In genomic region chr17:20114466-20114865, GRCh38 we compare ENCODE assay signal across 20 cellular contexts.
DNase-seq lines count a peak whose midpoint lies in the region; ATAC-seq and TF ChIP-seq lines count a peak whose summit lies in the region.
"Had no signal": no experiment of that assay in that cellular context is flagged by ENCODE, and none has a peak within 500 bp of the region (broad histone marks: within the 10 kb centered on the region; RNA-seq: fewer than 3 reads in every experiment).

No MANE protein-coding gene starts in this region.

- H3K36me3 ChIP-seq in GM23248 (ENCODE audit: low read depth) (no peaks in the 10 kb centered on the region), psoas muscle (ENCODE audit: insufficient read depth in 1 of 2, low read depth in 1 of 2) (no peaks in the 10 kb centered on the region)
- H3K36me3 ChIP-seq: Peyer's patch, SJSA1 had no signal

- peaks cover 1% of the 10 kb centered on the region for H3K27me3 Mint-ChIP-seq in activated naive CD8-positive, alpha-beta T cell treated with anti-CD3 and anti-CD28 coated beads, Interleukin-2, amount 50 U/mL, for 24 hours

- no peak for ATAC-seq in activated naive CD8-positive, alpha-beta T cell treated with anti-CD3 and anti-CD28 coated beads, Interleukin-2, amount 50 U/mL, for 24 hours
- ATAC-seq in psoas muscle: no peak
- ATAC-seq: HCT116 had no signal

- no peak overlapping the region for H3K4me3 Mint-ChIP-seq in activated naive CD8-positive, alpha-beta T cell treated with anti-CD3 and anti-CD28 coated beads, Interleukin-2, amount 50 U/mL, for 24 hours
- H3K4me3 Mint-ChIP-seq: CD14-positive monocyte had no signal

- TF ChIP-seq CTCF in NB4 (IDR thresholded peaks at IDR 0.05; ENCODE audit: low read depth, low read length): no peak
- no peak for TF ChIP-seq CTCF in fibroblast of mammary gland (conservative IDR thresholded peaks at IDR 0.05; ENCODE audit: control insufficient read depth, insufficient read depth, low read depth, low read length)
- TF ChIP-seq CTCF in psoas muscle (IDR thresholded peaks at IDR 0.05): no peak

- H3K27ac ChIP-seq in GM23248 (no peak overlapping the region), psoas muscle (no peak overlapping the region)
- H3K27ac ChIP-seq: Peyer's patch, SJSA1 had no signal

- no peaks in the 10 kb centered on the region for H3K9me3 ChIP-seq in GM23248 (ENCODE audit: low read depth)
- H3K9me3 ChIP-seq in psoas muscle: no peaks in the 10 kb centered on the region
- H3K9me3 ChIP-seq: Peyer's patch, SJSA1 had no signal

- H3K36me3 Mint-ChIP-seq in activated naive CD8-positive, alpha-beta T cell treated with anti-CD3 and anti-CD28 coated beads, Interleukin-2, amount 50 U/mL, for 24 hours (ENCODE audit: low read depth): no peaks in the 10 kb centered on the region

- intact Hi-C loops in psoas muscle (cut with DNase I): no loop called here

- no peaks in the 10 kb centered on the region for H3K4me1 ChIP-seq in GM23248 (ENCODE audit: insufficient read depth)
- H3K4me1 ChIP-seq in psoas muscle: no peaks in the 10 kb centered on the region
- H3K4me1 ChIP-seq: Peyer's patch, SJSA1 had no signal

- no peak overlapping the region for H3K4me3 ChIP-seq in GM23248
- no peak overlapping the region for H3K4me3 ChIP-seq in NB4 (ENCODE audit: low read depth, low read length)
- H3K4me3 ChIP-seq in fibroblast of mammary gland (ENCODE audit: control insufficient read depth, low read depth, low read length): no peak overlapping the region
- no peak overlapping the region for H3K4me3 ChIP-seq in skeletal muscle cell (ENCODE audit: low read depth, low read length)
- H3K4me3 ChIP-seq in psoas muscle: no peak overlapping the region
- H3K4me3 ChIP-seq: Peyer's patch, SJSA1 had no signal

- TF ChIP-seq POLR2A in NB4 (IDR thresholded peaks at IDR 0.05; ENCODE audit: extremely low read depth, insufficient read length): no peak

- H3K27ac Mint-ChIP-seq in activated naive CD8-positive, alpha-beta T cell treated with anti-CD3 and anti-CD28 coated beads, Interleukin-2, amount 50 U/mL, for 24 hours: no peak overlapping the region

- 95 to 100% methylated on average over 2 of the region's 2 CpGs for WGBS in GM23248 (ENCODE audit: low coverage in 1 of 2, low lambda C conversion rate in 2 of 2, missing lambda C conversion rate in 2 of 2), 2 experiments
- WGBS in psoas muscle, 3 donors: 82 to 97% (median 86%) methylated on average over 2 of the region's 2 CpGs

- H2AFZ ChIP-seq in GM23248: no peak overlapping the region

- no peaks in the 10 kb centered on the region for H3K9me2 ChIP-seq in GM23248 (ENCODE audit: insufficient read depth)

- H3K9me3 Mint-ChIP-seq in activated naive CD8-positive, alpha-beta T cell treated with anti-CD3 and anti-CD28 coated beads, Interleukin-2, amount 50 U/mL, for 24 hours: no peaks in the 10 kb centered on the region
- H3K9me3 Mint-ChIP-seq: CD14-positive monocyte had no signal

- DNase-seq in GM23248: peak; percentile 27
- peak; percentile 46 for DNase-seq in NB4 (ENCODE audit: low read depth)
- peak; percentile 83 for DNase-seq in fibroblast of mammary gland (ENCODE audit: low read depth)
- peak; percentile 44 for DNase-seq in skeletal muscle cell (ENCODE audit: low read depth)
- no peak for DNase-seq in NCI-H1105 (lab: John Stamatoyannopoulos, UW)
- DNase-seq in activated naive CD8-positive, alpha-beta T cell treated with anti-CD3 and anti-CD28 coated beads, Interleukin-2, amount 50 U/mL, for 24 hours: no peak
- no peak for DNase-seq in psoas muscle
- DNase-seq: COR-L47, DMS 273 treated with DMSO at 0.1 percent for 48 hours, GF-D8, KBM-7, MV-4-11, NCI-H1436 treated with DMSO at 0.1 percent for 48 hours, NCI-H2029 treated with DMSO at 0.1 percent for 48 hours, NCI-H446 treated with DMSO at 0.1 percent for 48 hours, NCI-H69, Peyer's patch had no signal

- no peak overlapping the region for H3K9ac ChIP-seq in GM23248

- in situ Hi-C loops in GM23248 (cut with MboI): loop anchor here (5.0 kb wide), 1 partner anchor 122 kb away; no protein-coding TSS in a partner anchor

- H3K79me2 ChIP-seq in GM23248 (ENCODE audit: insufficient read depth): no peaks in the 10 kb centered on the region

- H3K4me1 Mint-ChIP-seq in activated naive CD8-positive, alpha-beta T cell treated with anti-CD3 and anti-CD28 coated beads, Interleukin-2, amount 50 U/mL, for 24 hours: peaks cover 6% of the 10 kb centered on the region

- peaks cover 28% of the 10 kb centered on the region for H3K27me3 ChIP-seq in GM23248 (replicated peaks; ENCODE audit: insufficient read depth)
- H3K27me3 ChIP-seq in psoas muscle (ENCODE audit: insufficient read depth in 3 of 3, low read length in 2 of 3): peaks cover 0 to 4% (median 0%) of the 10 kb centered on the region in 3 donors
- H3K27me3 ChIP-seq: Peyer's patch had no signal

- H3F3A ChIP-seq in GM23248 (ENCODE audit: insufficient read depth): no peaks in the 10 kb centered on the region

- no peaks in the 10 kb centered on the region for H4K20me1 ChIP-seq in GM23248 (ENCODE audit: insufficient read depth)

- no peak overlapping the region for H3K4me2 ChIP-seq in GM23248 (ENCODE audit: unreplicated experiment)

Comparison
In these comparisons a context has a peak if more than half of its experiments do, and no peak if none do; other contexts are left out.
1. DNase-seq: peak in GM23248 (single experiment), NB4 (single experiment), fibroblast of mammary gland (single experiment) and skeletal muscle cell (single experiment); none in NCI-H1105 (single experiment), activated naive CD8-positive, alpha-beta T cell treated with anti-CD3 and anti-CD28 coated beads, Interleukin-2, amount 50 U/mL, for 24 hours (single experiment) and psoas muscle (0 of 2).